10 cellular contexts compared by ENCODE assay signal in the genomic region with DNA sequence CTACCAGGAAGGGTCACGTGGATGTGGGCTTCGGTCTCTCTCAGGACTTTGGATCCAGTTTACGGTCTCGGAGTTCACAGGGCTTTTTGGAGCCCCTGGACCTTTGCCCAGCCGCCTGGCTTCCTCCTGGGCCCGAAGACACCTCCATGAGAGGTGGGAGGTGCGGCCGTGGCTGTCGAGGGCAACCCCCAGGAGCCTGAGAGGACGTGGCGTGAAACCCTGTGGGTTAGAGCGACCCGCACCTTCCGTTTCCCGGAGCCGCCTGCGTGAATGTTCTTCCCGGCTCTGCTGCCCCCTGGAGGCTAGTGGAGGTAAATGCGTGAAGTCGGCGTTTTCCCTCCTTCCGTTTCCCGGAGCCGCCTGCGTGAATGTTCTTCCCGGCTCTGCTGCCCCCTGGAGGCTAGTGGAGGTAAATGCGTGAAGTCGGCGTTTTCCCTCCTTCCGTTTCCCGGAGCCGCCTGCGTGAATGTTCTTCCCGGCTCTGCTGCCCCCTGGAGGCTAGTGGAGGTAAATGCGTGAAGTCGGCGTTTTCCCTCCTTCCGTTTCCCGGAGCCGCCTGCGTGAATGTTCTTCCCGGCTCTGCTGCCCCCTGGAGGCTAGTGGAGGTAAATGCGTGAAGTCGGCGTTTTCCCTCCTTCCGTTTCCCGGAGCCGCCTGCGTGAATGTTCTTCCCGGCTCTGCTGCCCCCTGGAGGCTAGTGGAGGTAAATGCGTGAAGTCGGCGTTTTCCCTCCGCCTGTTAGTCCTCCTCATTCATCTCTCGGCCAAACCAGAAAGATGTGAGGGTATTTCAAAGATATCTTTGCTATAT. TPM values are rescaled to one million over a fixed set of nuclear protein-coding genes. Genes with fewer than 3 reads are reported as not detected.
DNase-seq lines count a peak whose midpoint lies in the region; ATAC-seq and TF ChIP-seq lines count a peak whose summit lies in the region.
"Not testable (repeated sequence)": the region's sequence is repeated elsewhere in the genome, so short reads cannot be mapped to it uniquely, and the experiment has no call there.
"Had no signal": no experiment of that assay in that cellular context is flagged by ENCODE, and none has a peak within 500 bp of the region (broad histone marks: within the 10 kb centered on the region; RNA-seq: fewer than 3 reads in every experiment).

No MANE protein-coding gene starts in this region.

- H3K79me2 ChIP-seq in HCT116 (ENCODE audit: insufficient read depth, low read length) = not testable (repeated sequence)

- not testable (repeated sequence) for H3K27me3 Mint-ChIP-seq in CD8-positive, alpha-beta T cell (ENCODE audit: low read depth); activated B cell treated with CpG ODN at 0.5 μM for 24 hours; central memory CD8-positive, alpha-beta T cell

- DNase-seq in CD8-positive, alpha-beta T cell; HCT116 (ENCODE audit: low read depth, low spot score); activated B cell treated with CpG ODN at 0.5 μM for 24 hours; central memory CD8-positive, alpha-beta T cell (ENCODE audit: low spot score in 2 of 2); foreskin fibroblast; mucosa of descending colon; thoracic aorta (ENCODE audit: low spot score): not testable (repeated sequence)
- DNase-seq in NCI-H748 (lab: John Stamatoyannopoulos, UW; ENCODE audit: unreplicated experiment) = peak; percentile 32

- CTCF ChIA-PET in CD8-positive, alpha-beta T cell (lab: Charles Lee) = interaction anchor here (0.9 kb wide), 1 partner anchor 11 kb away, joined by 3 read pairs; no protein-coding TSS in a partner anchor
- CTCF ChIA-PET in HCT116 (lab: Charles Lee); activated B cell treated with CpG ODN at 0.5 μM for 24 hours (lab: Charles Lee): not testable (repeated sequence)

- not testable (repeated sequence) for H3K4me3 Mint-ChIP-seq in CD8-positive, alpha-beta T cell; activated B cell treated with CpG ODN at 0.5 μM for 24 hours
- H3K4me3 Mint-ChIP-seq in central memory CD8-positive, alpha-beta T cell = peak overlapping the region; percentile 48

- H3K9me2 ChIP-seq in HCT116 (ENCODE audit: insufficient read depth) = not testable (repeated sequence)

- not testable (repeated sequence) for H3K36me3 Mint-ChIP-seq in CD8-positive, alpha-beta T cell; activated B cell treated with CpG ODN at 0.5 μM for 24 hours (ENCODE audit: low read depth); central memory CD8-positive, alpha-beta T cell (ENCODE audit: insufficient read depth)

- POLR2A ChIA-PET in CD8-positive, alpha-beta T cell (lab: Charles Lee); HCT116 (lab: Charles Lee); activated B cell treated with CpG ODN at 0.5 μM for 24 hours (lab: Charles Lee): not testable (repeated sequence)

- not testable (repeated sequence) for H2AFZ ChIP-seq in HCT116 (ENCODE audit: low read depth, low read length, poor library complexity, severe bottlenecking)

- H3K4me1 ChIP-seq in CD8-positive, alpha-beta T cell (ENCODE audit: insufficient read depth, low read length); HCT116 (ENCODE audit: control insufficient read depth in 1 of 2, insufficient read depth in 2 of 2, low read length in 2 of 2); mucosa of descending colon (ENCODE audit: low read depth): not testable (repeated sequence)
- peaks cover 0 to 14% of the 10 kb centered on the region in 2 donors for H3K4me1 ChIP-seq in thoracic aorta (ENCODE audit: control insufficient read depth in 1 of 2, low read depth in 2 of 2)

- RAD21 ChIA-PET in HCT116 (lab: Charles Lee; ENCODE audit: low non-redundant PET in 1 of 2, low total read pairs in 2 of 2, uncharacterized antibody in 2 of 2, unreplicated experiment in 2 of 2) = not testable (repeated sequence)

- not testable (repeated sequence) for H3K4me1 Mint-ChIP-seq in CD8-positive, alpha-beta T cell (ENCODE audit: low read depth); activated B cell treated with CpG ODN at 0.5 μM for 24 hours; central memory CD8-positive, alpha-beta T cell

- TF ChIP-seq POLR2A in HCT116 (IDR thresholded peaks at IDR 0.05; ENCODE audit: borderline replicate concordance, extremely low read depth, insufficient read depth, insufficient read length) = not testable (repeated sequence)

- BruUV-seq in HCT116 (replicated peaks; lab: Mats Ljungman, UMichigan) = not testable (repeated sequence)

- H3K27ac ChIP-seq in CD8-positive, alpha-beta T cell (ENCODE audit: low read depth, low read length); HCT116 (ENCODE audit: low read depth, low read length); thoracic aorta: not testable (repeated sequence)

- H3K4me2 ChIP-seq in HCT116 (ENCODE audit: low read length) = not testable (repeated sequence)

- peak; percentile 44 for TF ChIP-seq CTCF in CD8-positive, alpha-beta T cell (IDR thresholded peaks at IDR 0.05)
- TF ChIP-seq CTCF in HCT116 (IDR thresholded peaks at IDR 0.05 in 2 of 3, conservative IDR thresholded peaks at IDR 0.05 in 1 of 3; ENCODE audit: borderline replicate concordance in 1 of 3, insufficient read depth in 1 of 3, low read depth in 2 of 3, low read length in 2 of 3) = peak; percentile 39 to 92 (median 72); a peak in 5 of 6 replicates
- peak; percentile 36 for TF ChIP-seq CTCF in activated B cell treated with CpG ODN at 0.5 μM for 24 hours (IDR thresholded peaks at IDR 0.05)
- peak; percentile 4 for TF ChIP-seq CTCF in foreskin fibroblast (IDR thresholded peaks at IDR 0.05; ENCODE audit: low read depth, low read length)
- not testable (repeated sequence) for TF ChIP-seq CTCF in mucosa of descending colon (IDR thresholded peaks at IDR 0.05)
- peak; percentile 67 for TF ChIP-seq CTCF in thoracic aorta (IDR thresholded peaks at IDR 0.05)

- not testable (repeated sequence) for H4K20me1 ChIP-seq in HCT116 (ENCODE audit: insufficient read depth)

- H3K27me3 ChIP-seq in CD8-positive, alpha-beta T cell (ENCODE audit: insufficient read depth, low read length); HCT116 (ENCODE audit: insufficient read depth, low read length); thoracic aorta (replicated peaks; ENCODE audit: insufficient read depth): not testable (repeated sequence)

- TF ChIP-seq RAD21 in HCT116 (IDR thresholded peaks at IDR 0.05; ENCODE audit: low read depth) = peak; percentile 36

- intact Hi-C loops in CD8-positive, alpha-beta T cell (cut with DNase I, micrococcal nuclease); HCT116 (cut with micrococcal nuclease); activated B cell treated with CpG ODN at 0.5 μM for 24 hours (cut with micrococcal nuclease); mucosa of descending colon (cut with DNase I, micrococcal nuclease): not testable (repeated sequence)

- not testable (repeated sequence) for H3K27ac Mint-ChIP-seq in CD8-positive, alpha-beta T cell; activated B cell treated with CpG ODN at 0.5 μM for 24 hours; central memory CD8-positive, alpha-beta T cell (ENCODE audit: low read depth)

- not testable (repeated sequence) for ATAC-seq in CD8-positive, alpha-beta T cell; HCT116; activated B cell treated with CpG ODN at 0.5 μM for 24 hours (ENCODE audit: low read depth); thoracic aorta (ENCODE audit: insufficient number of reproducible peaks, low FRiP score, low read depth)
- peak; percentile 24 for ATAC-seq in central memory CD8-positive, alpha-beta T cell (replicated peaks; ENCODE audit: extremely low read depth, poor library complexity, severe bottlenecking)
- ATAC-seq in mucosa of descending colon = peak; percentile 49

- H3K9me3 ChIP-seq in CD8-positive, alpha-beta T cell (ENCODE audit: low read length); mucosa of descending colon; thoracic aorta: not testable (repeated sequence)
- peaks cover 0 to 13% of the 10 kb centered on the region in 2 experiments; a peak in 1 of 4 replicates for H3K9me3 ChIP-seq in HCT116 (ENCODE audit: control insufficient read depth in 1 of 2, insufficient read depth in 1 of 2, low read depth in 1 of 2, low read length in 2 of 2)

- not testable (repeated sequence) for H3K4me3 ChIP-seq in CD8-positive, alpha-beta T cell (ENCODE audit: low read depth, low read length); HCT116 (replicated peaks in 1 of 2; ENCODE audit: low read depth in 1 of 2, low read length in 2 of 2); foreskin fibroblast (ENCODE audit: low read depth in 1 of 2, low read length in 2 of 2); mucosa of descending colon; thoracic aorta

- not testable (repeated sequence) for H3K9ac ChIP-seq in HCT116 (ENCODE audit: low read length)

- H3K9me3 Mint-ChIP-seq in CD8-positive, alpha-beta T cell; activated B cell treated with CpG ODN at 0.5 μM for 24 hours; central memory CD8-positive, alpha-beta T cell: not testable (repeated sequence)

- H3K36me3 ChIP-seq in CD8-positive, alpha-beta T cell (ENCODE audit: insufficient read depth, low read length); HCT116 (ENCODE audit: control insufficient read depth in 1 of 2, insufficient read depth in 2 of 2, low read length in 2 of 2); mucosa of descending colon (ENCODE audit: low read depth); thoracic aorta: not testable (repeated sequence)

RNA-seq across cellular contexts. Expression of gene DMRT3, which starts 22.1 kb away (rescaled TPM):
- not detected for total RNA-seq in CD8-positive, alpha-beta T cell
- total RNA-seq in HCT116 (2021; ENCODE audit: unreplicated experiment) (not detected), activated B cell treated with CpG ODN at 0.5 μM for 24 hours (not detected in 2 replicates), mucosa of descending colon (not detected), thoracic aorta (under 1 TPM in 1 of 2 donors, not detected in 1; 0.28 TPM)
- polyA plus RNA-seq in HCT116 (2012) = 0.04 TPM in 1 of 2 replicates, not detected in the other
- total RNA-seq: HT-29, right lobe of liver had no signal

RNA-seq across cellular contexts. Expression of gene DMRT2, which starts 51.7 kb away (rescaled TPM):
- not detected for total RNA-seq in CD8-positive, alpha-beta T cell
- 0.17 TPM for total RNA-seq in HCT116 (2021; ENCODE audit: unreplicated experiment)
- not detected in 2 replicates for polyA plus RNA-seq in HCT116 (2012)
- total RNA-seq in activated B cell treated with CpG ODN at 0.5 μM for 24 hours = not detected in 2 replicates
- 10 to 100 TPM in 1 of 3 donors, 1 to 10 TPM in 2; 1.5 to 10.2 (median 3.1) TPM for total RNA-seq in mucosa of descending colon
- total RNA-seq in thoracic aorta = not detected
- total RNA-seq: HT-29 had no signal
